In the genomic region with DNA sequence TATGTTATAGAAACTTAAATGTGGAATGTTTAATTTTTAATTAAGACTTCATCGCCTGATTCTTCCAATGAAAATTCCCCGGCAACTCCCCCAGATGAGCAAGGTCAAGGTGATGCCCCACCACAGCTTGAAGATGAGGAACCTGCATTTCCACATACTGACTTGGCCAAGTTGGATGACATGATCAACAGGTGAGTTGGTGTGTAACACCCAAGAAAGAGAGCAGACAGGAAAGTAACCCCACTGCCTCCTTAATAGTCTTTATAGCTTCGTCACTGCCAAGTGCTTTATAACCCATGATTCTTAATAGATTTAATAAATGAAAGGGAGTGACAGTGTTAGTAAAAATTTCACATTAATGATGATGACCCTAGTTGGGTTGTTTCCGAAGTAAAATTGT, we compare ENCODE assay signal across 7 cellular contexts.
"Had no signal": no experiment of that assay in that cellular context is flagged by ENCODE, and none has a peak within 500 bp of the region (broad histone marks: within the 10 kb centered on the region; RNA-seq: fewer than 3 reads in every experiment).

No MANE protein-coding gene starts in this region.

- H3K27ac ChIP-seq: GM23248 had no signal

- ATAC-seq: HCT116, K562 had no signal

- DNase-seq: GM23248, GOT3, H7, IMR-90 had no signal

- H3K4me3 ChIP-seq: GM23248, HAP-1, K562 had no signal

- H3K9me3 ChIP-seq: HAP-1 had no signal
